ENCODE assay signal across 13 cellular contexts in genomic region chr4:139242511-139243051, GRCh38. TPM values are rescaled to one million over a fixed set of nuclear protein-coding genes. Genes with fewer than 3 reads are reported as not detected.
DNase-seq lines count a peak whose midpoint lies in the region; ATAC-seq, FAIRE-seq and TF ChIP-seq lines count a peak whose summit lies in the region.
"Had no signal": no experiment of that assay in that cellular context is flagged by ENCODE, and none has a peak within 500 bp of the region (broad histone marks: within the 10 kb centered on the region; RNA-seq: fewer than 3 reads in every experiment).

No MANE protein-coding gene starts in this region.

- TF ChIP-seq RAD21 in HepG2 (CRISPR knock-in tag; IDR thresholded peaks at IDR 0.05), result no peak

- POLR2A ChIA-PET in HepG2 (lab: Yijun Ruan, JAX), result no interaction called here

- WGBS in HepG2 (ENCODE audit: low lambda C conversion rate), result 56% methylated on average over 2 of the region's 2 CpGs
- WGBS in transverse colon (ENCODE audit: low coverage in 1 of 2), 2 donors, result 75 to 86% methylated on average over 1 to 2 of the region's 2 CpGs

- FAIRE-seq in HepG2 (lab: Jason Lieb, UNC), result no peak

- intact Hi-C loops in HepG2 (cut with micrococcal nuclease; ENCODE audit: unreplicated experiment), result no loop called here
- intact Hi-C loops in transverse colon (cut with DNase I; ENCODE audit: low total_unique reads), result no loop called here

- peaks cover 11% of the 10 kb centered on the region for H3K4me1 Mint-ChIP-seq in nephron progenitor cell

- no peak for ATAC-seq in HepG2

- H3K27ac Mint-ChIP-seq in nephron progenitor cell, result no peak overlapping the region

- no peak for TF ChIP-seq POLR2A in HepG2 (IDR thresholded peaks at IDR 0.05; ENCODE audit: insufficient read depth in 1 of 2, low read depth in 2 of 2, low read length in 2 of 2)
- TF ChIP-seq POLR2A in transverse colon (IDR thresholded peaks at IDR 0.05), result no peak
- no peak for TF ChIP-seq POLR2A in Peyer's patch (IDR thresholded peaks at IDR 0.05)

- H3K36me3 ChIP-seq in HepG2 (replicated peaks in 1 of 2; ENCODE audit: control insufficient read depth in 1 of 2, insufficient read depth in 2 of 2, low read length in 2 of 2) (no peaks in the 10 kb centered on the region), transverse colon (no peaks in the 10 kb centered on the region), Peyer's patch (no peaks in the 10 kb centered on the region)
- H3K36me3 ChIP-seq: BLaER1 treated with 17β-estradiol and CSF1 and Interleukin-3, amounts not matched to agents 10 nM and 100 nM; right lobe of liver had no signal

- BruUV-seq in HepG2 (replicated peaks; lab: Mats Ljungman, UMichigan), result no TSS peak

- H2AFZ ChIP-seq in HepG2 (ENCODE audit: low read length), result no peak overlapping the region

- CTCF ChIA-PET in HepG2 (lab: Yijun Ruan, JAX; ENCODE audit: low intra/inter-chr PET ratio, low total read pairs), result no interaction called here

- H3K27ac ChIP-seq in HepG2 (ENCODE audit: extremely low read length, insufficient read depth, low read length) (no peak overlapping the region), transverse colon (no peak overlapping the region), Peyer's patch (no peak overlapping the region)
- H3K27ac ChIP-seq: BLaER1 treated with 17β-estradiol and CSF1 and Interleukin-3, amounts not matched to agents 10 nM and 100 nM had no signal

- TF ChIP-seq EP300 in HepG2 (IDR thresholded peaks at IDR 0.05; ENCODE audit: low read depth in 2 of 2, low read length in 2 of 2), result no peak
- TF ChIP-seq EP300 in HepG2 (CRISPR knock-in tag; IDR thresholded peaks at IDR 0.05; ENCODE audit: borderline replicate concordance), result no peak
- no peak for TF ChIP-seq EP300 in transverse colon (IDR thresholded peaks at IDR 0.05; ENCODE audit: low read depth)

- H3K27me3 Mint-ChIP-seq in nephron progenitor cell (ENCODE audit: low read depth, poor library complexity), result peaks cover 4% of the 10 kb centered on the region

- H3K4me2 ChIP-seq in HepG2 (ENCODE audit: low read depth, low read length), result no peak overlapping the region
- H3K4me2 ChIP-seq: BLaER1 treated with 17β-estradiol and CSF1 and Interleukin-3, amounts not matched to agents 10 nM and 100 nM had no signal

- H3K9me3 Mint-ChIP-seq in nephron progenitor cell, result peaks cover 6% of the 10 kb centered on the region

- no peaks in the 10 kb centered on the region for H3K79me2 ChIP-seq in HepG2 (ENCODE audit: insufficient read depth, low read length)

- no peaks in the 10 kb centered on the region for H3K36me3 Mint-ChIP-seq in nephron progenitor cell (ENCODE audit: low read depth)

- DNase-seq in AG08395 (ENCODE audit: low spot score) (peak; percentile 31), LoVo (ENCODE audit: low spot score) (peak; percentile 25), brain pericyte (ENCODE audit: low read depth, low spot score) (peak; percentile 17), HepG2 (ENCODE audit: low spot score) (no peak), nephron progenitor cell (no peak), transverse colon (no peak), Peyer's patch (no peak)
- no peak for DNase-seq in NK-92 treated with Interleukin-12 subunit alpha and Interleukin-12 subunit beta, amount 100 ng/mL, for 24 hours (lab: John Stamatoyannopoulos, UW)
- DNase-seq: activated T-cell treated with anti-CD3 and anti-CD28 coated beads, Interleukin-2, amount 50 U/mL, for 48 hours; glutamatergic neuron; NCI-H1436 treated with DMSO at 0.1 percent for 48 hours; right lobe of liver had no signal

- in situ Hi-C loops in HepG2 (cut with HindIII; ENCODE audit: extremely low pct_ligation_motif_present, low pct_unique_long_range_greater_than_20kb) (no loop called here), transverse colon (cut with MboI; ENCODE audit: low pct_ligation_motif_present in 1 of 4, low pct_unique_long_range_greater_than_20kb in 1 of 4, low sequenced_read_pairs in 3 of 4) (no loop called here)

- peaks cover 65% of the 10 kb centered on the region for H3K4me1 ChIP-seq in HepG2 (ENCODE audit: insufficient read depth, low read length)
- H3K4me1 ChIP-seq in transverse colon, result peaks cover 0 to 9% (median 0%) of the 10 kb centered on the region in 4 donors
- no peaks in the 10 kb centered on the region for H3K4me1 ChIP-seq in Peyer's patch
- H3K4me1 ChIP-seq: BLaER1 treated with 17β-estradiol and CSF1 and Interleukin-3, amounts not matched to agents 10 nM and 100 nM; right lobe of liver had no signal

- no peaks in the 10 kb centered on the region for H4K20me1 ChIP-seq in HepG2 (ENCODE audit: insufficient read depth, low read length)
- H4K20me1 ChIP-seq: BLaER1 treated with 17β-estradiol and CSF1 and Interleukin-3, amounts not matched to agents 10 nM and 100 nM had no signal

- TF ChIP-seq CTCF in HepG2 (CRISPR knock-in tag; IDR thresholded peaks at IDR 0.05) (no peak), nephron progenitor cell (IDR thresholded peaks at IDR 0.05) (no peak), transverse colon (IDR thresholded peaks at IDR 0.05) (no peak), Peyer's patch (IDR thresholded peaks at IDR 0.05) (no peak)

- H3K9ac ChIP-seq in HepG2 (ENCODE audit: insufficient read depth, low read depth, low read length), result no peak overlapping the region
- H3K9ac ChIP-seq: BLaER1 treated with 17β-estradiol and CSF1 and Interleukin-3, amounts not matched to agents 10 nM and 100 nM had no signal

- H3K4me3 Mint-ChIP-seq in nephron progenitor cell, result no peak overlapping the region

- H3K9me3 ChIP-seq in HepG2 (ENCODE audit: low read length) (no peaks in the 10 kb centered on the region), transverse colon (peaks cover 0 to 5% of the 10 kb centered on the region in 2 donors), Peyer's patch (no peaks in the 10 kb centered on the region)
- H3K9me3 ChIP-seq: right lobe of liver had no signal

- no peaks in the 10 kb centered on the region for H3K27me3 ChIP-seq in HepG2 (ENCODE audit: control insufficient read depth in 1 of 2, insufficient read depth in 2 of 2, low read length in 2 of 2)
- no peaks in the 10 kb centered on the region for H3K27me3 ChIP-seq in transverse colon
- H3K27me3 ChIP-seq in Peyer's patch, result no peaks in the 10 kb centered on the region
- H3K27me3 ChIP-seq: BLaER1 treated with 17β-estradiol and CSF1 and Interleukin-3, amounts not matched to agents 10 nM and 100 nM; right lobe of liver had no signal

- H3K4me3 ChIP-seq in HepG2 (replicated peaks in 1 of 3; ENCODE audit: insufficient read depth in 1 of 3, low read depth in 2 of 3, low read length in 3 of 3) (no peak overlapping the region), transverse colon (no peak overlapping the region), Peyer's patch (no peak overlapping the region)
- H3K4me3 ChIP-seq: BLaER1 treated with 17β-estradiol and CSF1 and Interleukin-3, amounts not matched to agents 10 nM and 100 nM; right lobe of liver had no signal

RNA-seq across cellular contexts. Expression of gene MGARP, which starts 37.4 kb away (rescaled TPM):
- total RNA-seq in HepG2 (2016; rRNA removed; fragmentation: Illumina TruSeq; extraction: Trizol) (0.11 TPM in 1 of 2 replicates, not detected in the other), transverse colon (1 to 10 TPM in 1 of 4 donors, under 1 TPM in 2, not detected in 1; 0.64 to 3.4 (median 0.82) TPM), Peyer's patch (not detected)
- total RNA-seq in HepG2 (2016; cell fraction: cytosol; rRNA removed; fragmentation: Illumina TruSeq; extraction: Trizol; ENCODE audit: low read depth), result not detected in 2 replicates
- total RNA-seq in HepG2 (2016; cell fraction: insoluble cytoplasmic fraction; rRNA removed; fragmentation: Illumina TruSeq; extraction: Trizol), result 0.18 and 0.26 TPM in 2 replicates
- 0.21 TPM in 1 of 2 replicates, not detected in the other for total RNA-seq in HepG2 (2016; cell fraction: membrane; rRNA removed; fragmentation: Illumina TruSeq; extraction: Trizol)
- total RNA-seq in HepG2 (2016; cell fraction: nucleus; rRNA removed; fragmentation: Illumina TruSeq; extraction: Trizol), result not detected in 2 replicates
- 0.13 TPM in 2 replicates for polyA plus RNA-seq in HepG2 (2011; rRNA removed)
- 0.12 and 0.13 TPM in 2 replicates for polyA plus RNA-seq in HepG2 (2011; cell fraction: cytosol; rRNA removed)
- 0.09 TPM in 1 of 2 replicates, not detected in the other for polyA plus RNA-seq in HepG2 (2011; cell fraction: nucleus; rRNA removed)
- polyA plus RNA-seq in HepG2 (2012), result 0.17 and 0.20 TPM in 2 replicates
- not detected in 2 replicates for polyA plus RNA-seq in HepG2 (2016; cell fraction: cytosol; fragmentation: Illumina TruSeq; extraction: Trizol; ENCODE audit: low read depth)
- polyA plus RNA-seq in HepG2 (2016; cell fraction: insoluble cytoplasmic fraction; fragmentation: Illumina TruSeq; extraction: Trizol; ENCODE audit: low read depth), result not detected in 2 replicates
- not detected in 2 replicates for polyA plus RNA-seq in HepG2 (2016; cell fraction: membrane; fragmentation: Illumina TruSeq; extraction: Trizol; ENCODE audit: low read depth)
- not detected in 2 replicates for polyA plus RNA-seq in HepG2 (2016; cell fraction: nucleus; fragmentation: Illumina TruSeq; extraction: Trizol; ENCODE audit: insufficient read depth, low read depth)
- polyA minus RNA-seq in HepG2 (2011; rRNA and poly(A)+ RNA removed; ENCODE audit: low replicate concordance), result not detected in 2 replicates
- not detected in 2 replicates for polyA minus RNA-seq in HepG2 (2011; cell fraction: cytosol; rRNA and poly(A)+ RNA removed)
- not detected in 2 replicates for polyA minus RNA-seq in HepG2 (2011; cell fraction: nucleus; rRNA and poly(A)+ RNA removed)

RNA-seq across cellular contexts. Expression of gene NAA15, which starts 58.7 kb away (rescaled TPM):
- total RNA-seq in HepG2 (2016; rRNA removed; fragmentation: Illumina TruSeq; extraction: Trizol), result 50.2 and 81.2 TPM in 2 replicates
- total RNA-seq in HepG2 (2016; cell fraction: cytosol; rRNA removed; fragmentation: Illumina TruSeq; extraction: Trizol; ENCODE audit: low read depth), result 6.3 and 7.1 TPM in 2 replicates
- 48.6 and 78.2 TPM in 2 replicates for total RNA-seq in HepG2 (2016; cell fraction: insoluble cytoplasmic fraction; rRNA removed; fragmentation: Illumina TruSeq; extraction: Trizol)
- total RNA-seq in HepG2 (2016; cell fraction: membrane; rRNA removed; fragmentation: Illumina TruSeq; extraction: Trizol), result 10.9 and 12.9 TPM in 2 replicates
- 48.8 and 52.3 TPM in 2 replicates for total RNA-seq in HepG2 (2016; cell fraction: nucleus; rRNA removed; fragmentation: Illumina TruSeq; extraction: Trizol)
- 4.9 and 6.2 TPM in 2 replicates for polyA plus RNA-seq in HepG2 (2011; rRNA removed)
- polyA plus RNA-seq in HepG2 (2011; cell fraction: cytosol; rRNA removed), result 1.9 and 3.3 TPM in 2 replicates
- polyA plus RNA-seq in HepG2 (2011; cell fraction: nucleus; rRNA removed), result 3.9 and 5.4 TPM in 2 replicates
- polyA plus RNA-seq in HepG2 (2012), result 16.0 and 16.8 TPM in 2 replicates
- 0.85 and 1.0 TPM in 2 replicates for polyA plus RNA-seq in HepG2 (2016; cell fraction: cytosol; fragmentation: Illumina TruSeq; extraction: Trizol; ENCODE audit: low read depth)
- polyA plus RNA-seq in HepG2 (2016; cell fraction: insoluble cytoplasmic fraction; fragmentation: Illumina TruSeq; extraction: Trizol; ENCODE audit: low read depth), result 36.8 and 38.9 TPM in 2 replicates
- 4.0 and 4.5 TPM in 2 replicates for polyA plus RNA-seq in HepG2 (2016; cell fraction: membrane; fragmentation: Illumina TruSeq; extraction: Trizol; ENCODE audit: low read depth)
- 16.5 and 20.2 TPM in 2 replicates for polyA plus RNA-seq in HepG2 (2016; cell fraction: nucleus; fragmentation: Illumina TruSeq; extraction: Trizol; ENCODE audit: insufficient read depth, low read depth)
- 3.7 and 7.0 TPM in 2 replicates for polyA minus RNA-seq in HepG2 (2011; rRNA and poly(A)+ RNA removed; ENCODE audit: low replicate concordance)
- polyA minus RNA-seq in HepG2 (2011; cell fraction: cytosol; rRNA and poly(A)+ RNA removed), result 15.4 and 18.9 TPM in 2 replicates
- 53.0 and 55.0 TPM in 2 replicates for polyA minus RNA-seq in HepG2 (2011; cell fraction: nucleus; rRNA and poly(A)+ RNA removed)
- total RNA-seq in transverse colon, result 10 to 100 TPM in 2 of 4 donors, 1 to 10 TPM in 2; 5.0 to 23.7 (median 10.1) TPM
- 10 to 100 TPM; 16.6 to 77.6 (median 23.5) TPM for total RNA-seq in Peyer's patch

RNA-seq across cellular contexts. Expression of gene NDUFC1, which starts 59.7 kb away (rescaled TPM):
- total RNA-seq in HepG2 (2016; rRNA removed; fragmentation: Illumina TruSeq; extraction: Trizol) (96.4 and 124 TPM in 2 replicates), transverse colon (10 to 100 TPM in 3 of 4 donors, 1 to 10 TPM in 1; 7.6 to 68.0 (median 35.3) TPM), Peyer's patch (10 to 100 TPM; 20.6 to 75.8 (median 53.9) TPM)
- total RNA-seq in HepG2 (2016; cell fraction: cytosol; rRNA removed; fragmentation: Illumina TruSeq; extraction: Trizol; ENCODE audit: low read depth), result 46.9 and 57.6 TPM in 2 replicates
- 106 and 134 TPM in 2 replicates for total RNA-seq in HepG2 (2016; cell fraction: insoluble cytoplasmic fraction; rRNA removed; fragmentation: Illumina TruSeq; extraction: Trizol)
- total RNA-seq in HepG2 (2016; cell fraction: membrane; rRNA removed; fragmentation: Illumina TruSeq; extraction: Trizol), result 88.4 and 94.7 TPM in 2 replicates
- total RNA-seq in HepG2 (2016; cell fraction: nucleus; rRNA removed; fragmentation: Illumina TruSeq; extraction: Trizol), result 40.3 and 42.8 TPM in 2 replicates
- polyA plus RNA-seq in HepG2 (2011; rRNA removed), result 38.4 and 43.4 TPM in 2 replicates
- 38.9 and 41.3 TPM in 2 replicates for polyA plus RNA-seq in HepG2 (2011; cell fraction: cytosol; rRNA removed)
- 14.4 and 16.4 TPM in 2 replicates for polyA plus RNA-seq in HepG2 (2011; cell fraction: nucleus; rRNA removed)
- 70.7 and 104 TPM in 2 replicates for polyA plus RNA-seq in HepG2 (2012)
- 71.4 and 90.2 TPM in 2 replicates for polyA plus RNA-seq in HepG2 (2016; cell fraction: cytosol; fragmentation: Illumina TruSeq; extraction: Trizol; ENCODE audit: low read depth)
- 174 and 188 TPM in 2 replicates for polyA plus RNA-seq in HepG2 (2016; cell fraction: insoluble cytoplasmic fraction; fragmentation: Illumina TruSeq; extraction: Trizol; ENCODE audit: low read depth)
- polyA plus RNA-seq in HepG2 (2016; cell fraction: membrane; fragmentation: Illumina TruSeq; extraction: Trizol; ENCODE audit: low read depth), result 127 and 136 TPM in 2 replicates
- polyA plus RNA-seq in HepG2 (2016; cell fraction: nucleus; fragmentation: Illumina TruSeq; extraction: Trizol; ENCODE audit: insufficient read depth, low read depth), result 94.4 and 110 TPM in 2 replicates
- 6.8 and 12.8 TPM in 2 replicates for polyA minus RNA-seq in HepG2 (2011; rRNA and poly(A)+ RNA removed; ENCODE audit: low replicate concordance)
- polyA minus RNA-seq in HepG2 (2011; cell fraction: cytosol; rRNA and poly(A)+ RNA removed), result 28.2 and 31.7 TPM in 2 replicates
- 10.8 and 11.7 TPM in 2 replicates for polyA minus RNA-seq in HepG2 (2011; cell fraction: nucleus; rRNA and poly(A)+ RNA removed)

Comparison
In these comparisons a context has a peak if more than half of its experiments do, and no peak if none do; other contexts are left out.
1. DNase-seq: peak in AG08395 (single experiment), LoVo (single experiment) and brain pericyte (single experiment); none in HepG2 (single experiment), nephron progenitor cell (single experiment), transverse colon (single experiment), Peyer's patch (0 of 3) and NK-92 treated with Interleukin-12 subunit alpha and Interleukin-12 subunit beta, amount 100 ng/mL, for 24 hours (single experiment).